ENCODE assay signal across 1 cellular context in the genomic region with DNA sequence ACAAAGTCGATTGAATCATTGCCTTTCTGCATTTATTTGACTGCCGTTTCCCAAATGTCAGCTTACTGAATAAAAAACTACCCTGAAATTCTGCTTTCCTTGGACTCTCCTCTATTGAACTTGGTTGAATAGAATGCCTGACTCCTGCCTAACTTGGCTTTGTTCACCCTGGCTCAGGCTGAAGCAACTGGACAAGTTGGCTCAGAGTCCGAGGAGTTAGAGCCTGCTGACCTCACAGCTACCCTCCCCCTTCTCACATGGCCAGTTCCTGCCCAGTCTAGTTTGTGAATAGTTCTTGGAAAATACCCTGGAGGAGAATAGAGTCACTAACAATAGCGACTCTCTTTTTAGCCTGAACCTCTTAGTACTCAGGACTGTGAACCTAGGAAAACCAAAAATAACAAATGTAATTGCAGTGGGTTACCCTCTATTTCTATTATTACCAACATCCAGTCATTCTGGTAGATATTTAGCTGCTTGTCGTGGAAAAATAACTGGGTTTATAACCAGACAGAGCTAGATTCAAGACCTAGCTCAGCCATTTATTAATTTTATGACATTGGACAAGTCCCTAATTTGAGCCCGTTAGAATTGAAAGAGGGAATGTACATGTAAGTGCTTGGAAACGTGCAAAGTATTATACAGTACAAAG.
TF ChIP-seq lines count a peak whose summit lies in the region.

No MANE protein-coding gene starts in this region.

TF ChIP-seq in K562, 482 proteins besides CTCF, POLR2A, EP300 and RAD21 (continued from another document and continues in another):
- TF ChIP-seq, protein P1, sequence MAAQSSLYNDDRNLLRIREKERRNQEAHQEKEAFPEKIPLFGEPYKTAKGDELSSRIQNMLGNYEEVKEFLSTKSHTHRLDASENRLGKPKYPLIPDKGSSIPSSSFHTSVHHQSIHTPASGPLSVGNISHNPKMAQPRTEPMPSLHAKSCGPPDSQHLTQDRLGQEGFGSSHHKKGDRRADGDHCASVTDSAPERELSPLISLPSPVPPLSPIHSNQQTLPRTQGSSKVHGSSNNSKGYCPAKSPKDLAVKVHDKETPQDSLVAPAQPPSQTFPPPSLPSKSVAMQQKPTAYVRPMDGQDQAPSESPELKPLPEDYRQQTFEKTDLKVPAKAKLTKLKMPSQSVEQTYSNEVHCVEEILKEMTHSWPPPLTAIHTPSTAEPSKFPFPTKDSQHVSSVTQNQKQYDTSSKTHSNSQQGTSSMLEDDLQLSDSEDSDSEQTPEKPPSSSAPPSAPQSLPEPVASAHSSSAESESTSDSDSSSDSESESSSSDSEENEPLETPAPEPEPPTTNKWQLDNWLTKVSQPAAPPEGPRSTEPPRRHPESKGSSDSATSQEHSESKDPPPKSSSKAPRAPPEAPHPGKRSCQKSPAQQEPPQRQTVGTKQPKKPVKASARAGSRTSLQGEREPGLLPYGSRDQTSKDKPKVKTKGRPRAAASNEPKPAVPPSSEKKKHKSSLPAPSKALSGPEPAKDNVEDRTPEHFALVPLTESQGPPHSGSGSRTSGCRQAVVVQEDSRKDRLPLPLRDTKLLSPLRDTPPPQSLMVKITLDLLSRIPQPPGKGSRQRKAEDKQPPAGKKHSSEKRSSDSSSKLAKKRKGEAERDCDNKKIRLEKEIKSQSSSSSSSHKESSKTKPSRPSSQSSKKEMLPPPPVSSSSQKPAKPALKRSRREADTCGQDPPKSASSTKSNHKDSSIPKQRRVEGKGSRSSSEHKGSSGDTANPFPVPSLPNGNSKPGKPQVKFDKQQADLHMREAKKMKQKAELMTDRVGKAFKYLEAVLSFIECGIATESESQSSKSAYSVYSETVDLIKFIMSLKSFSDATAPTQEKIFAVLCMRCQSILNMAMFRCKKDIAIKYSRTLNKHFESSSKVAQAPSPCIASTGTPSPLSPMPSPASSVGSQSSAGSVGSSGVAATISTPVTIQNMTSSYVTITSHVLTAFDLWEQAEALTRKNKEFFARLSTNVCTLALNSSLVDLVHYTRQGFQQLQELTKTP (IDR thresholded peaks at IDR 0.05; ENCODE audit: low read depth in 1 of 2, partially characterized antibody in 2 of 2) = no peak
- TF ChIP-seq ZNF232 (CRISPR knock-in tag; IDR thresholded peaks at IDR 0.05) = no peak
- 0 out of 2 replicates have a peak, but pooled peaks have one; percentile 15 for TF ChIP-seq ESRRA (IDR thresholded peaks at IDR 0.05; ENCODE audit: borderline replicate concordance, low read depth)
- no peak for TF ChIP-seq GABPA (tag; conservative IDR thresholded peaks at IDR 0.05; ENCODE audit: low read depth)
- no peak for TF ChIP-seq LCOR (CRISPR knock-in tag; IDR thresholded peaks at IDR 0.05)
- TF ChIP-seq TCF7L2 (IDR thresholded peaks at IDR 0.05; ENCODE audit: low read depth, low read length) = no peak
- TF ChIP-seq, protein P2, sequence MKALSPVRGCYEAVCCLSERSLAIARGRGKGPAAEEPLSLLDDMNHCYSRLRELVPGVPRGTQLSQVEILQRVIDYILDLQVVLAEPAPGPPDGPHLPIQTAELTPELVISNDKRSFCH (CRISPR knock-in tag; IDR thresholded peaks at IDR 0.05) = no peak
- TF ChIP-seq, protein P2 (tag; IDR thresholded peaks at IDR 0.05) = no peak
- no peak for TF ChIP-seq KLF13 (tag; IDR thresholded peaks at IDR 0.05; ENCODE audit: borderline replicate concordance, low read depth)
- TF ChIP-seq ZNF217 (CRISPR knock-in tag; IDR thresholded peaks at IDR 0.05) = no peak
- no peak for TF ChIP-seq CCAR2 (IDR thresholded peaks at IDR 0.05; ENCODE audit: low read depth, low read length)
- no peak for TF ChIP-seq BRF1 (IDR thresholded peaks at IDR 0.05; ENCODE audit: borderline replicate concordance, extremely low read depth, insufficient read length)
- TF ChIP-seq, protein P3, sequence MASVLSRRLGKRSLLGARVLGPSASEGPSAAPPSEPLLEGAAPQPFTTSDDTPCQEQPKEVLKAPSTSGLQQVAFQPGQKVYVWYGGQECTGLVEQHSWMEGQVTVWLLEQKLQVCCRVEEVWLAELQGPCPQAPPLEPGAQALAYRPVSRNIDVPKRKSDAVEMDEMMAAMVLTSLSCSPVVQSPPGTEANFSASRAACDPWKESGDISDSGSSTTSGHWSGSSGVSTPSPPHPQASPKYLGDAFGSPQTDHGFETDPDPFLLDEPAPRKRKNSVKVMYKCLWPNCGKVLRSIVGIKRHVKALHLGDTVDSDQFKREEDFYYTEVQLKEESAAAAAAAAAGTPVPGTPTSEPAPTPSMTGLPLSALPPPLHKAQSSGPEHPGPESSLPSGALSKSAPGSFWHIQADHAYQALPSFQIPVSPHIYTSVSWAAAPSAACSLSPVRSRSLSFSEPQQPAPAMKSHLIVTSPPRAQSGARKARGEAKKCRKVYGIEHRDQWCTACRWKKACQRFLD (CRISPR knock-in tag; IDR thresholded peaks at IDR 0.05) = peak; percentile 49; the same call in 1 of the 2 replicates
- TF ChIP-seq, protein P4, sequence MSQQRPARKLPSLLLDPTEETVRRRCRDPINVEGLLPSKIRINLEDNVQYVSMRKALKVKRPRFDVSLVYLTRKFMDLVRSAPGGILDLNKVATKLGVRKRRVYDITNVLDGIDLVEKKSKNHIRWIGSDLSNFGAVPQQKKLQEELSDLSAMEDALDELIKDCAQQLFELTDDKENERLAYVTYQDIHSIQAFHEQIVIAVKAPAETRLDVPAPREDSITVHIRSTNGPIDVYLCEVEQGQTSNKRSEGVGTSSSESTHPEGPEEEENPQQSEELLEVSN (IDR thresholded peaks at IDR 0.05; ENCODE audit: borderline replicate concordance in 1 of 2, extremely low read depth in 1 of 2, insufficient read depth in 1 of 2, insufficient read length in 1 of 2, low read depth in 1 of 2, low read length in 1 of 2, poor library complexity in 1 of 2, severe bottlenecking in 1 of 2) = no peak
- no peak for TF ChIP-seq ZNF41 (CRISPR knock-in tag; conservative IDR thresholded peaks at IDR 0.05)
- peak; percentile 31; the same call in 1 of the 2 replicates for TF ChIP-seq ZNF24 (IDR thresholded peaks at IDR 0.05)
- TF ChIP-seq, protein P5, sequence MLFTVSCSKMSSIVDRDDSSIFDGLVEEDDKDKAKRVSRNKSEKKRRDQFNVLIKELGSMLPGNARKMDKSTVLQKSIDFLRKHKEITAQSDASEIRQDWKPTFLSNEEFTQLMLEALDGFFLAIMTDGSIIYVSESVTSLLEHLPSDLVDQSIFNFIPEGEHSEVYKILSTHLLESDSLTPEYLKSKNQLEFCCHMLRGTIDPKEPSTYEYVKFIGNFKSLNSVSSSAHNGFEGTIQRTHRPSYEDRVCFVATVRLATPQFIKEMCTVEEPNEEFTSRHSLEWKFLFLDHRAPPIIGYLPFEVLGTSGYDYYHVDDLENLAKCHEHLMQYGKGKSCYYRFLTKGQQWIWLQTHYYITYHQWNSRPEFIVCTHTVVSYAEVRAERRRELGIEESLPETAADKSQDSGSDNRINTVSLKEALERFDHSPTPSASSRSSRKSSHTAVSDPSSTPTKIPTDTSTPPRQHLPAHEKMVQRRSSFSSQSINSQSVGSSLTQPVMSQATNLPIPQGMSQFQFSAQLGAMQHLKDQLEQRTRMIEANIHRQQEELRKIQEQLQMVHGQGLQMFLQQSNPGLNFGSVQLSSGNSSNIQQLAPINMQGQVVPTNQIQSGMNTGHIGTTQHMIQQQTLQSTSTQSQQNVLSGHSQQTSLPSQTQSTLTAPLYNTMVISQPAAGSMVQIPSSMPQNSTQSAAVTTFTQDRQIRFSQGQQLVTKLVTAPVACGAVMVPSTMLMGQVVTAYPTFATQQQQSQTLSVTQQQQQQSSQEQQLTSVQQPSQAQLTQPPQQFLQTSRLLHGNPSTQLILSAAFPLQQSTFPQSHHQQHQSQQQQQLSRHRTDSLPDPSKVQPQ (CRISPR knock-in tag; IDR thresholded peaks at IDR 0.05; ENCODE audit: borderline replicate concordance) = no peak
- TF ChIP-seq RFX5 (IDR thresholded peaks at IDR 0.05; ENCODE audit: low read depth, low read length) = no peak
- TF ChIP-seq, protein P6, sequence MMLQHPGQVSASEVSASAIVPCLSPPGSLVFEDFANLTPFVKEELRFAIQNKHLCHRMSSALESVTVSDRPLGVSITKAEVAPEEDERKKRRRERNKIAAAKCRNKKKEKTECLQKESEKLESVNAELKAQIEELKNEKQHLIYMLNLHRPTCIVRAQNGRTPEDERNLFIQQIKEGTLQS (IDR thresholded peaks at IDR 0.05) = peak; percentile 49; the same call in 1 of the 2 replicates
- TF ChIP-seq, protein P6 (CRISPR knock-in tag; conservative IDR thresholded peaks at IDR 0.05) = no peak
- TF ChIP-seq EWSR1 (IDR thresholded peaks at IDR 0.05; ENCODE audit: borderline replicate concordance, low read depth, partially characterized antibody) = no peak
- TF ChIP-seq, protein P7, sequence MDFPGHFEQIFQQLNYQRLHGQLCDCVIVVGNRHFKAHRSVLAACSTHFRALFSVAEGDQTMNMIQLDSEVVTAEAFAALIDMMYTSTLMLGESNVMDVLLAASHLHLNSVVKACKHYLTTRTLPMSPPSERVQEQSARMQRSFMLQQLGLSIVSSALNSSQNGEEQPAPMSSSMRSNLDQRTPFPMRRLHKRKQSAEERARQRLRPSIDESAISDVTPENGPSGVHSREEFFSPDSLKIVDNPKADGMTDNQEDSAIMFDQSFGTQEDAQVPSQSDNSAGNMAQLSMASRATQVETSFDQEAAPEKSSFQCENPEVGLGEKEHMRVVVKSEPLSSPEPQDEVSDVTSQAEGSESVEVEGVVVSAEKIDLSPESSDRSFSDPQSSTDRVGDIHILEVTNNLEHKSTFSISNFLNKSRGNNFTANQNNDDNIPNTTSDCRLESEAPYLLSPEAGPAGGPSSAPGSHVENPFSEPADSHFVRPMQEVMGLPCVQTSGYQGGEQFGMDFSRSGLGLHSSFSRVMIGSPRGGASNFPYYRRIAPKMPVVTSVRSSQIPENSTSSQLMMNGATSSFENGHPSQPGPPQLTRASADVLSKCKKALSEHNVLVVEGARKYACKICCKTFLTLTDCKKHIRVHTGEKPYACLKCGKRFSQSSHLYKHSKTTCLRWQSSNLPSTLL (IDR thresholded peaks at IDR 0.05) = no peak
- TF ChIP-seq TEAD4 (IDR thresholded peaks at IDR 0.05; ENCODE audit: low read length) = no peak
- TF ChIP-seq TEAD4 (CRISPR knock-in tag; IDR thresholded peaks at IDR 0.05; ENCODE audit: borderline replicate concordance) = no peak
- no peak for TF ChIP-seq RFX7 (CRISPR knock-in tag; IDR thresholded peaks at IDR 0.05)
- TF ChIP-seq, protein P8, sequence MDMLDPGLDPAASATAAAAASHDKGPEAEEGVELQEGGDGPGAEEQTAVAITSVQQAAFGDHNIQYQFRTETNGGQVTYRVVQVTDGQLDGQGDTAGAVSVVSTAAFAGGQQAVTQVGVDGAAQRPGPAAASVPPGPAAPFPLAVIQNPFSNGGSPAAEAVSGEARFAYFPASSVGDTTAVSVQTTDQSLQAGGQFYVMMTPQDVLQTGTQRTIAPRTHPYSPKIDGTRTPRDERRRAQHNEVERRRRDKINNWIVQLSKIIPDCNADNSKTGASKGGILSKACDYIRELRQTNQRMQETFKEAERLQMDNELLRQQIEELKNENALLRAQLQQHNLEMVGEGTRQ (CRISPR knock-in tag; IDR thresholded peaks at IDR 0.05) = no peak
- TF ChIP-seq ZNF79 (CRISPR knock-in tag; IDR thresholded peaks at IDR 0.05; ENCODE audit: low read depth) = 0 out of 2 replicates have a peak, but pooled peaks have one; percentile 38
- TF ChIP-seq ZNF764 (CRISPR knock-in tag; IDR thresholded peaks at IDR 0.05; ENCODE audit: low read depth) = no peak
- no peak for TF ChIP-seq NFATC3 (IDR thresholded peaks at IDR 0.05)
- TF ChIP-seq, protein P9, sequence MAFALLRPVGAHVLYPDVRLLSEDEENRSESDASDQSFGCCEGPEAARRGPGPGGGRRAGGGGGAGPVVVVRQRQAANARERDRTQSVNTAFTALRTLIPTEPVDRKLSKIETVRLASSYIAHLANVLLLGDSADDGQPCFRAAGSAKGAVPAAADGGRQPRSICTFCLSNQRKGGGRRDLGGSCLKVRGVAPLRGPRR (CRISPR knock-in tag; IDR thresholded peaks at IDR 0.05) = no peak
- TF ChIP-seq ATF7 (IDR thresholded peaks at IDR 0.05) = 0 out of 2 replicates have a peak, but pooled peaks have one; percentile 47
- TF ChIP-seq CEBPG (CRISPR knock-in tag; IDR thresholded peaks at IDR 0.05) = no peak
- TF ChIP-seq CEBPG (tag; conservative IDR thresholded peaks at IDR 0.05 in 1 of 2, IDR thresholded peaks at IDR 0.05 in 1 of 2) = peak in 1 of 2 experiments; percentile 84; a peak in 3 of 4 replicates
- TF ChIP-seq MXI1 (IDR thresholded peaks at IDR 0.05; ENCODE audit: low read depth, low read length) = no peak
- TF ChIP-seq ZBTB17 (CRISPR knock-in tag; IDR thresholded peaks at IDR 0.05) = no peak
- TF ChIP-seq ZNF253 (CRISPR knock-in tag; conservative IDR thresholded peaks at IDR 0.05) = no peak
- TF ChIP-seq ERF (CRISPR knock-in tag; IDR thresholded peaks at IDR 0.05) = 0 out of 2 replicates have a peak, but pooled peaks have one; percentile 17
- no peak for TF ChIP-seq ZNF668 (CRISPR knock-in tag; IDR thresholded peaks at IDR 0.05)
- no peak for TF ChIP-seq KAT2B (IDR thresholded peaks at IDR 0.05; ENCODE audit: low read depth, low read length)
- TF ChIP-seq STAG1 (CRISPR knock-in tag; IDR thresholded peaks at IDR 0.05; ENCODE audit: borderline replicate concordance) = no peak
- no peak for TF ChIP-seq KLF16 (IDR thresholded peaks at IDR 0.05)
- no peak for TF ChIP-seq ZNF76 (CRISPR knock-in tag; IDR thresholded peaks at IDR 0.05; ENCODE audit: borderline replicate concordance)
- peak; percentile 7 for TF ChIP-seq MEIS2 (IDR thresholded peaks at IDR 0.05; ENCODE audit: partially characterized antibody)
- no peak for TF ChIP-seq MYBL2 (IDR thresholded peaks at IDR 0.05; ENCODE audit: low read depth)
- TF ChIP-seq MYBL2 (CRISPR knock-in tag; IDR thresholded peaks at IDR 0.05; ENCODE audit: borderline replicate concordance) = no peak
- TF ChIP-seq ILK (tag; IDR thresholded peaks at IDR 0.05; ENCODE audit: borderline replicate concordance, low read depth) = peak; percentile 56; the same call in 1 of the 2 replicates
